8 cellular contexts compared by ENCODE assay signal in the genomic region with DNA sequence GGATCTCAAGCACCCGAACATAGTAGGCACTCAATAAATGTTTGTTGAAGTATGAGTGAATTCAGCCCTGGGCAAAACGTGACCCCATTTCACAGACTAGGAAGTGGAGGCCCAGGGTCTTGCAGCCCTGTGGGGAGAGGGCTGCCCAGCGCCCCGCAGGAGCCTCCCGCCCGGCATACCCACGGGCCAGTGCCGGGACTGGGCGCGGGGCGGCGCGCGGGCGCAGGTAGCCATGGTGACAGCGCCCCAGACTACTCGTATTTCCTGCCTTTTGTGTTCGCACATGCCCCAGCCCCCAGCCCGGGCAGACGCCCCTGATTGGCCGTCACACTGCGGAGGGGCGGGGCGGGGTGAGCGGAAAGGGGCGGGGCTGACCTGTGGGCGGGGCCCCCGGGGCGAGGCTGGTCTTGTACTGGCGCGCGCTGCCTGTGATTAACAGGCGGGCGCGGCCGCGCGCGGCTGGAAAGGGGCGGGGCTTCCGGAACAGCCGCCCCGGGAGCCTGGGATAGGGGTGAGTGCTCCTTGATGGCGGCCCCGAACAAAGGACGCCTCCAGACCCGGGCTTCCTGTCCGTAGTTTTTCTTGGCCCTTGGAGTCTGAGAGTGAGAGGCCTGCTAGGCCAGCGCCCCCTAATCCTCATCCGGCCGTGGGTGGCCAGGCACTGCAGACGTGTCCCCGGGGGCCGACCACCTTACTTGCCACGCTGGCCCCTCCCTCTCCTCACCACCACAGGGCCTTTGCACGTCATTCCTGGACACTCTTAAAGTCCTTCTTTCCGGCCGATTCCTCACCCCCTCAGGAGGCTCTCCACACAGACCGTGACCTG.
DNase-seq lines count a peak whose midpoint lies in the region; ATAC-seq and TF ChIP-seq lines count a peak whose summit lies in the region.

No MANE protein-coding gene starts in this region.

- H3K36me3 ChIP-seq in A673 (ENCODE audit: insufficient read depth, low read length, poor library complexity, severe bottlenecking) = no peaks in the 10 kb centered on the region

- no peaks in the 10 kb centered on the region for H3K9me3 ChIP-seq in A673 (ENCODE audit: low read depth, low read length, poor library complexity, severe bottlenecking)

- DNase-seq in A673 (ENCODE audit: low spot score) = peak; percentile 97
- peak; percentile 32 for DNase-seq in NCI-H345 treated with DMSO at 0.1 percent for 48 hours (lab: John Stamatoyannopoulos, UW; ENCODE audit: unreplicated experiment)
- DNase-seq in activated CD4-positive, alpha-beta T cell treated with anti-CD3 and anti-CD28 coated beads for 4 hours = peak; percentile 96 to 98
- DNase-seq in choroid plexus epithelial cell (ENCODE audit: low read depth) = peak; percentile 96
- peak; percentile 93 to 97 for DNase-seq in stimulated activated CD4-positive, alpha-beta T cell treated with anti-CD3 and anti-CD28 coated beads, Interleukin-1b, Interleukin-23, amount 100 ng/mL, for 1 hour (ENCODE audit: low read depth in 2 of 2)

- BruUV-seq in A673 (replicated peaks; lab: Mats Ljungman, UMichigan) = no TSS peak

- H3K4me3 ChIP-seq in A673 (ENCODE audit: low read depth, low read length, poor library complexity, severe bottlenecking) (peak overlapping the region; percentile 45), choroid plexus epithelial cell (ENCODE audit: low read depth, low read length) (peak overlapping the region; percentile 62)

- CTCF ChIA-PET in A673 (lab: Charles Lee) = interaction anchor here (0.6 kb wide), 1 partner anchor 27 kb away, joined by 3 read pairs; no protein-coding TSS in a partner anchor

- H3K27me3 ChIP-seq in A673 (replicated peaks; ENCODE audit: insufficient read depth, low read depth, low read length, poor library complexity) (no peaks in the 10 kb centered on the region), layer of hippocampus (ENCODE audit: control insufficient read depth, insufficient read depth, low read length) (no peaks in the 10 kb centered on the region)

- POLR2A ChIA-PET in A673 (lab: Charles Lee; ENCODE audit: low non-redundant PET) = no interaction called here

- peak; percentile 85 for ATAC-seq in GM18867 (IDR thresholded peaks at IDR 0.05; ENCODE audit: unreplicated experiment)
- peak; percentile 59 for ATAC-seq in HG03095 (IDR thresholded peaks at IDR 0.05; ENCODE audit: unreplicated experiment)

- H3K4me1 ChIP-seq in A673 (ENCODE audit: insufficient read depth, low read length, poor library complexity, severe bottlenecking) = peaks cover 50% of the 10 kb centered on the region

- intact Hi-C loops in A673 (cut with micrococcal nuclease; ENCODE audit: unreplicated experiment) = loop anchor here (1.0 kb wide), 1 partner anchor 32 kb away; no protein-coding TSS in a partner anchor

- peak; percentile 56 for TF ChIP-seq CTCF in A673 (conservative IDR thresholded peaks at IDR 0.05; ENCODE audit: low read depth, low read length)
- TF ChIP-seq CTCF in choroid plexus epithelial cell (conservative IDR thresholded peaks at IDR 0.05; ENCODE audit: low read depth, low read length) = no peak

- peak overlapping the region; percentile 89 for H3K27ac ChIP-seq in A673 (ENCODE audit: low read depth, low read length, poor library complexity, severe bottlenecking)
- peak overlapping the region; percentile 87 for H3K27ac ChIP-seq in layer of hippocampus (ENCODE audit: low read depth, low read length)

Comparison
In these comparisons a context has a peak if more than half of its experiments do, and no peak if none do; other contexts are left out.
1. Peak in every context shown above with its lines: DNase-seq, ATAC-seq, H3K4me3 ChIP-seq and H3K27ac ChIP-seq.
2. DNase-seq: peak in every context shown above with its lines; median percentile 97 in A673; 97 in activated CD4-positive, alpha-beta T cell treated with anti-CD3 and anti-CD28 coated beads for 4 hours; 96 in choroid plexus epithelial cell; 95 in stimulated activated CD4-positive, alpha-beta T cell treated with anti-CD3 and anti-CD28 coated beads, Interleukin-1b, Interleukin-23, amount 100 ng/mL, for 1 hour; 32 in NCI-H345 treated with DMSO at 0.1 percent for 48 hours.